ENCODE assay signal across 8 cellular contexts in the genomic region with DNA sequence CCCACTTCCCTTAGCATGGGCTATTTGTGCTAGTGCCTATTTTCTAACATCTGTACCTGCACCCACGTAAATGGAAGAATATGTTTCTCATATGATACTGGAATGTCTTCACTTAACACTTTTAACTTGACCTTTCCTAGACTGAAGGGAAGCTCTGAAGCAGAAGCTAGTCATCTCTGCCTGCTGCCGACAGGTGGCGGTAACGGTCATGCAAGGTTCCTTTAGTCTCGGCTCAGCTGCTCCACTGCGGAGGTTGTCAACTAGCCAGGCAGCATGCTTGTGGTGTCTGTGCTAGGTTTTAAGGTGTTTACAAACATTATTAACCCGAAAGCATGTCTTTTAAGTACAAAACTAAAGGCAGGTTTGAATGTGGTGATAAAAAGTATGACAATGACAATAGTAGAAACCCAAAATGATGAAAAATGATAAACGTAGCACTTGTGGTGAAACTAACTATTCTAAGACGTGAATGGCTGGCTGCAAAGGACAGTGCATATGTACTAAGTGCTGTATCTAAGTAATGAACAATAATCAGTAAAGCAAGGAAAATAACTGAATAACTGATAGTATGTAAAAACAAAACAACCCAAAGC.
DNase-seq lines count a peak whose midpoint lies in the region; ATAC-seq and TF ChIP-seq lines count a peak whose summit lies in the region.

No MANE protein-coding gene starts in this region.

- H3K27me3 Mint-ChIP-seq in nephron (ENCODE audit: low read depth): peaks cover 11% of the 10 kb centered on the region

- H3K36me3 ChIP-seq in suprapubic skin: no peaks in the 10 kb centered on the region

- no peak overlapping the region for H3K27ac ChIP-seq in suprapubic skin

- ATAC-seq in GM19455 (IDR thresholded peaks at IDR 0.05; ENCODE audit: unreplicated experiment) (peak; percentile 94), HG03521 (IDR thresholded peaks at IDR 0.05; ENCODE audit: unreplicated experiment) (peak; percentile 93)

- peak; percentile 98 for TF ChIP-seq CTCF in fibroblast of mammary gland (conservative IDR thresholded peaks at IDR 0.05; ENCODE audit: control insufficient read depth, insufficient read depth, low read depth, low read length)
- peak; percentile 84 to 94 (median 93) for TF ChIP-seq CTCF in nephron (IDR thresholded peaks at IDR 0.05; ENCODE audit: unreplicated experiment in 3 of 3)
- peak in 1 of 2 donors; percentile 88 for TF ChIP-seq CTCF in suprapubic skin (IDR thresholded peaks at IDR 0.05)

- TF ChIP-seq POLR2A in suprapubic skin (IDR thresholded peaks at IDR 0.05): no peak

- 11% methylated on average over 9 of the region's 9 CpGs for WGBS in suprapubic skin

- no peak overlapping the region for H3K4me3 Mint-ChIP-seq in nephron

- DNase-seq in CMK (ENCODE audit: low read depth): peak; percentile 15
- DNase-seq in NCI-H526 (lab: John Stamatoyannopoulos, UW): peak; percentile 64 to 83
- peak; percentile 71 for DNase-seq in activated CD8-positive, alpha-beta memory T cell treated with anti-CD3 and anti-CD28 coated beads for 24 hours
- peak; percentile 70 for DNase-seq in fibroblast of mammary gland (ENCODE audit: low read depth)
- peak; percentile 68 to 80 for DNase-seq in suprapubic skin (ENCODE audit: low spot score in 2 of 2)

- peaks cover 7% of the 10 kb centered on the region for H3K27me3 ChIP-seq in suprapubic skin

- H3K4me1 Mint-ChIP-seq in nephron: no peaks in the 10 kb centered on the region

- no peak overlapping the region for H3K27ac Mint-ChIP-seq in nephron

- no peaks in the 10 kb centered on the region for H3K9me3 ChIP-seq in suprapubic skin

- no peaks in the 10 kb centered on the region for H3K4me1 ChIP-seq in suprapubic skin

- H3K4me3 ChIP-seq in fibroblast of mammary gland (ENCODE audit: control insufficient read depth, low read depth, low read length): no peak overlapping the region
- H3K4me3 ChIP-seq in suprapubic skin: no peak overlapping the region

- H3K9me3 Mint-ChIP-seq in nephron: no peaks in the 10 kb centered on the region

- H3K36me3 Mint-ChIP-seq in nephron (ENCODE audit: low read depth): no peaks in the 10 kb centered on the region

- no peak for TF ChIP-seq EP300 in suprapubic skin (IDR thresholded peaks at IDR 0.05)

Comparison
In these comparisons a context has a peak if more than half of its experiments do, and no peak if none do; other contexts are left out.
1. DNase-seq: peak in every context shown above with its lines; median percentile 74 in suprapubic skin; 74 in NCI-H526; 71 in activated CD8-positive, alpha-beta memory T cell treated with anti-CD3 and anti-CD28 coated beads for 24 hours; 70 in fibroblast of mammary gland; 15 in CMK.